In genomic region chr13:21691928-21692327, GRCh38 we compare ENCODE assay signal across 35 cellular contexts. TPM values are rescaled to one million over a fixed set of nuclear protein-coding genes. Genes with fewer than 3 reads are reported as not detected.
"Had no signal": no experiment of that assay in that cellular context is flagged by ENCODE, and none has a peak within 500 bp of the region (broad histone marks: within the 10 kb centered on the region; RNA-seq: fewer than 3 reads in every experiment).

No MANE protein-coding gene starts in this region.

- H3K4me3 Mint-ChIP-seq: activated B cell treated with CpG ODN at 0.5 μM for 24 hours; activated CD4-positive, alpha-beta memory T cell treated with anti-CD3 and anti-CD28 coated beads for 36 hours; activated CD4-positive, alpha-beta T cell treated with anti-CD3 and anti-CD28 coated beads, Interleukin-2, amount 10 ng/mL, durations not matched to agents 24 days and 14 days; activated CD8-positive, alpha-beta T cell treated with anti-CD3 and anti-CD28 coated beads for 36 hours; activated naive CD4-positive, alpha-beta T cell treated with anti-CD3 and anti-CD28 coated beads for 36 hours; activated naive CD8-positive, alpha-beta T cell treated with anti-CD3 and anti-CD28 coated beads for 36 hours; activated T-cell treated with anti-CD3 and anti-CD28 coated beads, Interleukin-2, amount 50 U/mL, for 4 hours; activated T-cell treated with anti-CD3 and anti-CD28 coated beads, Interleukin-2, amount 50 U/mL, for 72 hours; activated T-helper 1 cell treated with anti-CD3 and anti-CD28 coated beads, Interleukin-12 subunit alpha, Interleukin-12 subunit beta, Interleukin-2, Interleukin-4 antibody, amounts not matched to agents 30 ng/mL and 10 ng/mL and 1 ng/mL, durations not matched to agents 14 hours and 24 hours and 36 hours; activated T-helper 17 cell treated with anti-CD3 and anti-CD28 coated beads, Interleukin-2, amount 50 U/mL, for 72 hours; T-helper 1 cell treated with Interleukin-12 subunit alpha and Interleukin-12 subunit beta and Interleukin-4 antibody, amounts not matched to agents 30 μg/mL and 1 μg/mL, for 36 hours; T-helper 2 cell treated with Interferon-gamma antibody and Interleukin-4, amounts not matched to agents 5 μg/mL and 100 μg/mL, for 36 hours had no signal

- H3K9me3 Mint-ChIP-seq: activated B cell treated with CpG ODN at 0.5 μM for 24 hours; activated CD4-positive, alpha-beta memory T cell treated with anti-CD3 and anti-CD28 coated beads for 36 hours; activated CD4-positive, alpha-beta T cell treated with anti-CD3 and anti-CD28 coated beads, Interleukin-2, amount 10 ng/mL, durations not matched to agents 24 days and 14 days; activated CD8-positive, alpha-beta T cell treated with anti-CD3 and anti-CD28 coated beads for 36 hours; activated naive CD4-positive, alpha-beta T cell treated with anti-CD3 and anti-CD28 coated beads for 36 hours; activated naive CD4-positive, alpha-beta T cell treated with anti-CD3 and anti-CD28 coated beads, Interleukin-2, amount 50 U/mL, for 72 hours; activated naive CD8-positive, alpha-beta T cell treated with anti-CD3 and anti-CD28 coated beads for 36 hours; activated T-cell treated with anti-CD3 and anti-CD28 coated beads, Interleukin-2, amount 50 U/mL, for 4 hours; activated T-cell treated with anti-CD3 and anti-CD28 coated beads, Interleukin-2, amount 50 U/mL, for 72 hours; activated T-helper 1 cell treated with anti-CD3 and anti-CD28 coated beads, Interleukin-12 subunit alpha, Interleukin-12 subunit beta, Interleukin-2, Interleukin-4 antibody, amounts not matched to agents 30 ng/mL and 10 ng/mL and 1 ng/mL, durations not matched to agents 14 hours and 24 hours and 36 hours; activated T-helper 17 cell treated with anti-CD3 and anti-CD28 coated beads, Interleukin-2, amount 50 U/mL, for 72 hours; T-helper 1 cell treated with Interleukin-12 subunit alpha and Interleukin-12 subunit beta and Interleukin-4 antibody, amounts not matched to agents 30 μg/mL and 1 μg/mL, for 36 hours; T-helper 2 cell treated with Interferon-gamma antibody and Interleukin-4, amounts not matched to agents 5 μg/mL and 100 μg/mL, for 36 hours had no signal

- H3K36me3 Mint-ChIP-seq: activated naive CD4-positive, alpha-beta T cell treated with anti-CD3 and anti-CD28 coated beads, Interleukin-2, amount 50 U/mL, for 72 hours; activated naive CD8-positive, alpha-beta T cell treated with anti-CD3 and anti-CD28 coated beads for 36 hours had no signal

- DNase-seq: activated B cell treated with CpG ODN at 0.5 μM for 24 hours; activated CD4-positive, alpha-beta memory T cell treated with anti-CD3 and anti-CD28 coated beads for 36 hours; activated CD4-positive, alpha-beta T cell treated with anti-CD3 and anti-CD28 coated beads for 4 hours; activated CD4-positive, alpha-beta T cell treated with anti-CD3 and anti-CD28 coated beads, Interleukin-2, amount 10 ng/mL, durations not matched to agents 24 days and 14 days; activated CD4-positive, alpha-beta T cell treated with anti-CD3 and anti-CD28 coated beads, Interleukin-2, amount 50 U/mL, for 1 hour; activated CD4-positive, alpha-beta T cell treated with anti-CD3 and anti-CD28 coated beads, Interleukin-2, amount 50 U/mL, for 4 hours; activated CD4-positive, CD25-positive, alpha-beta regulatory T cell treated with anti-CD3 and anti-CD28 coated beads, Interleukin-2, amount 50 U/mL, for 72 hours; activated CD8-positive, alpha-beta memory T cell treated with anti-CD3 and anti-CD28 coated beads, Interleukin-2, amount 50 U/mL, for 4 hours; activated CD8-positive, alpha-beta T cell treated with anti-CD3 and anti-CD28 coated beads for 36 hours; activated effector memory CD4-positive, alpha-beta T cell treated with anti-CD3 and anti-CD28 coated beads, Interleukin-2, amount 50 U/mL, for 16 hours; activated gamma-delta T cell treated with Interleukin-2 at 50 U/mL for 16 hours; activated naive CD4-positive, alpha-beta T cell; activated naive CD4-positive, alpha-beta T cell treated with anti-CD3 and anti-CD28 coated beads for 36 hours; activated naive CD4-positive, alpha-beta T cell treated with anti-CD3 and anti-CD28 coated beads, Interleukin-2, amount 50 U/mL, for 16 hours; activated naive CD8-positive, alpha-beta T cell treated with anti-CD3 and anti-CD28 coated beads for 36 hours; activated T-cell treated with anti-CD3 and anti-CD28 coated beads for 4 hours; activated T-cell treated with anti-CD3 and anti-CD28 coated beads, Interleukin-2, amount 50 U/mL, for 1 hour; activated T-cell treated with anti-CD3 and anti-CD28 coated beads, Interleukin-2, amount 50 U/mL, for 4 hours; activated T-cell treated with anti-CD3 and anti-CD28 coated beads, Interleukin-2, amount 50 U/mL, for 72 hours; adrenal gland; amniotic stem cell; aorta; body of pancreas; brain microvascular endothelial cell; central memory CD4-positive, alpha-beta T cell; T-helper 1 cell; T-helper 2 cell; T-helper 9 cell had no signal

- H3K4me1 Mint-ChIP-seq: activated T-helper 17 cell treated with anti-CD3 and anti-CD28 coated beads, Interleukin-2, amount 50 U/mL, for 72 hours had no signal

- H3K27ac ChIP-seq: adrenal gland, body of pancreas, brain microvascular endothelial cell, cardiac muscle cell, VCaP had no signal

- H3K27me3 Mint-ChIP-seq: activated CD4-positive, alpha-beta memory T cell treated with anti-CD3 and anti-CD28 coated beads for 36 hours; activated naive CD8-positive, alpha-beta T cell treated with anti-CD3 and anti-CD28 coated beads for 36 hours had no signal

- H3K36me3 ChIP-seq: adrenal gland, brain microvascular endothelial cell, cardiac muscle cell had no signal

- H3K4me3 ChIP-seq: adrenal gland, body of pancreas, cardiac muscle cell had no signal

- H3K27me3 ChIP-seq: adrenal gland, body of pancreas, brain microvascular endothelial cell had no signal

- H3K9me3 ChIP-seq: adrenal gland, body of pancreas had no signal

- H3K27ac Mint-ChIP-seq: activated B cell treated with CpG ODN at 0.5 μM for 24 hours; activated CD4-positive, alpha-beta memory T cell treated with anti-CD3 and anti-CD28 coated beads for 36 hours; activated CD4-positive, alpha-beta T cell treated with anti-CD3 and anti-CD28 coated beads, Interleukin-2, amount 10 ng/mL, durations not matched to agents 24 days and 14 days; activated CD8-positive, alpha-beta T cell treated with anti-CD3 and anti-CD28 coated beads for 36 hours; activated naive CD4-positive, alpha-beta T cell treated with anti-CD3 and anti-CD28 coated beads for 36 hours; activated naive CD4-positive, alpha-beta T cell treated with anti-CD3 and anti-CD28 coated beads, Interleukin-2, amount 50 U/mL, for 72 hours; activated naive CD8-positive, alpha-beta T cell treated with anti-CD3 and anti-CD28 coated beads for 36 hours; activated T-cell treated with anti-CD3 and anti-CD28 coated beads, Interleukin-2, amount 50 U/mL, for 72 hours; activated T-helper 1 cell treated with anti-CD3 and anti-CD28 coated beads, Interleukin-12 subunit alpha, Interleukin-12 subunit beta, Interleukin-2, Interleukin-4 antibody, amounts not matched to agents 30 ng/mL and 10 ng/mL and 1 ng/mL, durations not matched to agents 14 hours and 24 hours and 36 hours; activated T-helper 17 cell treated with anti-CD3 and anti-CD28 coated beads, Interleukin-2, amount 50 U/mL, for 72 hours; T-helper 1 cell treated with Interleukin-12 subunit alpha and Interleukin-12 subunit beta and Interleukin-4 antibody, amounts not matched to agents 30 μg/mL and 1 μg/mL, for 36 hours; T-helper 2 cell treated with Interferon-gamma antibody and Interleukin-4, amounts not matched to agents 5 μg/mL and 100 μg/mL, for 36 hours had no signal

- ATAC-seq: activated CD8-positive, alpha-beta T cell treated with anti-CD3 and anti-CD28 coated beads for 36 hours; activated naive CD4-positive, alpha-beta T cell treated with anti-CD3 and anti-CD28 coated beads, Interleukin-2, amount 50 U/mL, for 72 hours; activated T-cell treated with anti-CD3 and anti-CD28 coated beads, Interleukin-2, amount 50 U/mL, for 4 hours; activated T-cell treated with anti-CD3 and anti-CD28 coated beads, Interleukin-2, amount 50 U/mL, for 72 hours; activated T-helper 17 cell treated with anti-CD3 and anti-CD28 coated beads, Interleukin-2, amount 50 U/mL, for 72 hours; body of pancreas had no signal

RNA-seq across cellular contexts. Expression of gene FGF9, which starts 21.1 kb away (rescaled TPM):
- total RNA-seq: activated naive CD4-positive, alpha-beta T cell treated with anti-CD3 and anti-CD28 coated beads for 36 hours had no signal
